1 cellular context compared by ENCODE assay signal in genomic region chr20:20743511-20744169, GRCh38.
A peak's percentile ranks its signal among the peaks of the same experiment; 100 is the strongest.
TF ChIP-seq lines count a peak whose summit lies in the region.

No MANE protein-coding gene starts in this region.

TF ChIP-seq in HepG2, 621 proteins besides CTCF, POLR2A, EP300 and RAD21 (continued from another document and continues in another):
- TF ChIP-seq, protein P1, sequence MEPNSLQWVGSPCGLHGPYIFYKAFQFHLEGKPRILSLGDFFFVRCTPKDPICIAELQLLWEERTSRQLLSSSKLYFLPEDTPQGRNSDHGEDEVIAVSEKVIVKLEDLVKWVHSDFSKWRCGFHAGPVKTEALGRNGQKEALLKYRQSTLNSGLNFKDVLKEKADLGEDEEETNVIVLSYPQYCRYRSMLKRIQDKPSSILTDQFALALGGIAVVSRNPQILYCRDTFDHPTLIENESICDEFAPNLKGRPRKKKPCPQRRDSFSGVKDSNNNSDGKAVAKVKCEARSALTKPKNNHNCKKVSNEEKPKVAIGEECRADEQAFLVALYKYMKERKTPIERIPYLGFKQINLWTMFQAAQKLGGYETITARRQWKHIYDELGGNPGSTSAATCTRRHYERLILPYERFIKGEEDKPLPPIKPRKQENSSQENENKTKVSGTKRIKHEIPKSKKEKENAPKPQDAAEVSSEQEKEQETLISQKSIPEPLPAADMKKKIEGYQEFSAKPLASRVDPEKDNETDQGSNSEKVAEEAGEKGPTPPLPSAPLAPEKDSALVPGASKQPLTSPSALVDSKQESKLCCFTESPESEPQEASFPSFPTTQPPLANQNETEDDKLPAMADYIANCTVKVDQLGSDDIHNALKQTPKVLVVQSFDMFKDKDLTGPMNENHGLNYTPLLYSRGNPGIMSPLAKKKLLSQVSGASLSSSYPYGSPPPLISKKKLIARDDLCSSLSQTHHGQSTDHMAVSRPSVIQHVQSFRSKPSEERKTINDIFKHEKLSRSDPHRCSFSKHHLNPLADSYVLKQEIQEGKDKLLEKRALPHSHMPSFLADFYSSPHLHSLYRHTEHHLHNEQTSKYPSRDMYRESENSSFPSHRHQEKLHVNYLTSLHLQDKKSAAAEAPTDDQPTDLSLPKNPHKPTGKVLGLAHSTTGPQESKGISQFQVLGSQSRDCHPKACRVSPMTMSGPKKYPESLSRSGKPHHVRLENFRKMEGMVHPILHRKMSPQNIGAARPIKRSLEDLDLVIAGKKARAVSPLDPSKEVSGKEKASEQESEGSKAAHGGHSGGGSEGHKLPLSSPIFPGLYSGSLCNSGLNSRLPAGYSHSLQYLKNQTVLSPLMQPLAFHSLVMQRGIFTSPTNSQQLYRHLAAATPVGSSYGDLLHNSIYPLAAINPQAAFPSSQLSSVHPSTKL (CRISPR knock-in tag; IDR thresholded peaks at IDR 0.05) = peak; percentile 51; the same call in 1 of the 2 replicates
- peak; percentile 77 for TF ChIP-seq ZBTB7B (CRISPR knock-in tag; IDR thresholded peaks at IDR 0.05)
- no peak for TF ChIP-seq ZNF746 (CRISPR knock-in tag; IDR thresholded peaks at IDR 0.05)
- TF ChIP-seq, protein P2, sequence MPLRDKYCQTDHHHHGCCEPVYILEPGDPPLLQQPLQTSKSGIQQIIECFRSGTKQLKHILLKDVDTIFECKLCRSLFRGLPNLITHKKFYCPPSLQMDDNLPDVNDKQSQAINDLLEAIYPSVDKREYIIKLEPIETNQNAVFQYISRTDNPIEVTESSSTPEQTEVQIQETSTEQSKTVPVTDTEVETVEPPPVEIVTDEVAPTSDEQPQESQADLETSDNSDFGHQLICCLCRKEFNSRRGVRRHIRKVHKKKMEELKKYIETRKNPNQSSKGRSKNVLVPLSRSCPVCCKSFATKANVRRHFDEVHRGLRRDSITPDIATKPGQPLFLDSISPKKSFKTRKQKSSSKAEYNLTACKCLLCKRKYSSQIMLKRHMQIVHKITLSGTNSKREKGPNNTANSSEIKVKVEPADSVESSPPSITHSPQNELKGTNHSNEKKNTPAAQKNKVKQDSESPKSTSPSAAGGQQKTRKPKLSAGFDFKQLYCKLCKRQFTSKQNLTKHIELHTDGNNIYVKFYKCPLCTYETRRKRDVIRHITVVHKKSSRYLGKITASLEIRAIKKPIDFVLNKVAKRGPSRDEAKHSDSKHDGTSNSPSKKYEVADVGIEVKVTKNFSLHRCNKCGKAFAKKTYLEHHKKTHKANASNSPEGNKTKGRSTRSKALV (CRISPR knock-in tag; IDR thresholded peaks at IDR 0.05) = 0 out of 2 replicates have a peak, but pooled peaks have one; percentile 44
- TF ChIP-seq HIVEP1 (CRISPR knock-in tag; IDR thresholded peaks at IDR 0.05) = 0 out of 2 replicates have a peak, but pooled peaks have one; percentile 26
- TF ChIP-seq TARDBP (CRISPR knock-in tag; IDR thresholded peaks at IDR 0.05) = peak; percentile 66
- TF ChIP-seq KLF16 (CRISPR knock-in tag; IDR thresholded peaks at IDR 0.05) = no peak
- TF ChIP-seq ZNF556 (CRISPR knock-in tag; IDR thresholded peaks at IDR 0.05; ENCODE audit: borderline replicate concordance) = peak; percentile 59; the same call in 1 of the 2 replicates
- TF ChIP-seq KAT8 (CRISPR knock-in tag; IDR thresholded peaks at IDR 0.05) = 0 out of 2 replicates have a peak, but pooled peaks have one; percentile 17
- TF ChIP-seq ZNF224 (CRISPR knock-in tag; IDR thresholded peaks at IDR 0.05) = 0 out of 2 replicates have a peak, but pooled peaks have one; percentile 30
- TF ChIP-seq ZNF563 (CRISPR knock-in tag; IDR thresholded peaks at IDR 0.05) = 0 out of 2 replicates have a peak, but pooled peaks have one; percentile 51
- TF ChIP-seq GLI4 (CRISPR knock-in tag; IDR thresholded peaks at IDR 0.05; ENCODE audit: borderline replicate concordance) = 0 out of 2 replicates have a peak, but pooled peaks have one; percentile 31
- TF ChIP-seq SP4 (CRISPR knock-in tag; IDR thresholded peaks at IDR 0.05) = peak; percentile 27; the same call in 1 of the 2 replicates
- TF ChIP-seq ZNF570 (CRISPR knock-in tag; IDR thresholded peaks at IDR 0.05; ENCODE audit: borderline replicate concordance) = no peak
- TF ChIP-seq ZNF83 (CRISPR knock-in tag; IDR thresholded peaks at IDR 0.05; ENCODE audit: borderline replicate concordance) = peak; percentile 50; the same call in 1 of the 2 replicates
- peak; percentile 51 for TF ChIP-seq ZFY (CRISPR knock-in tag; IDR thresholded peaks at IDR 0.05)
- no peak for TF ChIP-seq ZNF773 (CRISPR knock-in tag; IDR thresholded peaks at IDR 0.05; ENCODE audit: borderline replicate concordance)
- TF ChIP-seq, protein P3, sequence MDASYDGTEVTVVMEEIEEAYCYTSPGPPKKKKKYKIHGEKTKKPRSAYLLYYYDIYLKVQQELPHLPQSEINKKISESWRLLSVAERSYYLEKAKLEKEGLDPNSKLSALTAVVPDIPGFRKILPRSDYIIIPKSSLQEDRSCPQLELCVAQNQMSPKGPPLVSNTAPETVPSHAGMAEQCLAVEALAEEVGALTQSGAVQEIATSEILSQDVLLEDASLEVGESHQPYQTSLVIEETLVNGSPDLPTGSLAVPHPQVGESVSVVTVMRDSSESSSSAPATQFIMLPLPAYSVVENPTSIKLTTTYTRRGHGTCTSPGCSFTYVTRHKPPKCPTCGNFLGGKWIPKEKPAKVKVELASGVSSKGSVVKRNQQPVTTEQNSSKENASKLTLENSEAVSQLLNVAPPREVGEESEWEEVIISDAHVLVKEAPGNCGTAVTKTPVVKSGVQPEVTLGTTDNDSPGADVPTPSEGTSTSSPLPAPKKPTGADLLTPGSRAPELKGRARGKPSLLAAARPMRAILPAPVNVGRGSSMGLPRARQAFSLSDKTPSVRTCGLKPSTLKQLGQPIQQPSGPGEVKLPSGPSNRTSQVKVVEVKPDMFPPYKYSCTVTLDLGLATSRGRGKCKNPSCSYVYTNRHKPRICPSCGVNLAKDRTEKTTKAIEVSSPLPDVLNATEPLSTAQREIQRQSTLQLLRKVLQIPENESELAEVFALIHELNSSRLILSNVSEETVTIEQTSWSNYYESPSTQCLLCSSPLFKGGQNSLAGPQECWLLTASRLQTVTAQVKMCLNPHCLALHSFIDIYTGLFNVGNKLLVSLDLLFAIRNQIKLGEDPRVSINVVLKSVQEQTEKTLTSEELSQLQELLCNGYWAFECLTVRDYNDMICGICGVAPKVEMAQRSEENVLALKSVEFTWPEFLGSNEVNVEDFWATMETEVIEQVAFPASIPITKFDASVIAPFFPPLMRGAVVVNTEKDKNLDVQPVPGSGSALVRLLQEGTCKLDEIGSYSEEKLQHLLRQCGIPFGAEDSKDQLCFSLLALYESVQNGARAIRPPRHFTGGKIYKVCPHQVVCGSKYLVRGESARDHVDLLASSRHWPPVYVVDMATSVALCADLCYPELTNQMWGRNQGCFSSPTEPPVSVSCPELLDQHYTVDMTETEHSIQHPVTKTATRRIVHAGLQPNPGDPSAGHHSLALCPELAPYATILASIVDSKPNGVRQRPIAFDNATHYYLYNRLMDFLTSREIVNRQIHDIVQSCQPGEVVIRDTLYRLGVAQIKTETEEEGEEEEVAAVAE (CRISPR knock-in tag; IDR thresholded peaks at IDR 0.05; ENCODE audit: borderline replicate concordance) = no peak
- TF ChIP-seq TRIM24 (CRISPR knock-in tag; IDR thresholded peaks at IDR 0.05) = no peak
- no peak for TF ChIP-seq RBAK (CRISPR knock-in tag; IDR thresholded peaks at IDR 0.05)
- TF ChIP-seq FOXK1 (CRISPR knock-in tag; IDR thresholded peaks at IDR 0.05; ENCODE audit: borderline replicate concordance, low read depth) = 0 out of 2 replicates have a peak, but pooled peaks have one; percentile 11
- peak; percentile 71; the same call in 1 of the 2 replicates for TF ChIP-seq ZNF547 (CRISPR knock-in tag; IDR thresholded peaks at IDR 0.05)
- 0 out of 2 replicates have a peak, but pooled peaks have one; percentile 53 for TF ChIP-seq KAT7 (CRISPR knock-in tag; IDR thresholded peaks at IDR 0.05; ENCODE audit: borderline replicate concordance)
- TF ChIP-seq RFX3 (CRISPR knock-in tag; IDR thresholded peaks at IDR 0.05) = peak; percentile 42; the same call in 1 of the 2 replicates
- 0 out of 2 replicates have a peak, but pooled peaks have one; percentile 13 for TF ChIP-seq MEF2D (CRISPR knock-in tag; IDR thresholded peaks at IDR 0.05)
- TF ChIP-seq CEBPG (CRISPR knock-in tag; IDR thresholded peaks at IDR 0.05) = peak; percentile 31; the same call in 1 of the 2 replicates
- no peak for TF ChIP-seq CEBPZ (IDR thresholded peaks at IDR 0.05; ENCODE audit: low read length)
- TF ChIP-seq ZNF629 (CRISPR knock-in tag; conservative IDR thresholded peaks at IDR 0.05) = peak; percentile 83
- TF ChIP-seq, protein P4, sequence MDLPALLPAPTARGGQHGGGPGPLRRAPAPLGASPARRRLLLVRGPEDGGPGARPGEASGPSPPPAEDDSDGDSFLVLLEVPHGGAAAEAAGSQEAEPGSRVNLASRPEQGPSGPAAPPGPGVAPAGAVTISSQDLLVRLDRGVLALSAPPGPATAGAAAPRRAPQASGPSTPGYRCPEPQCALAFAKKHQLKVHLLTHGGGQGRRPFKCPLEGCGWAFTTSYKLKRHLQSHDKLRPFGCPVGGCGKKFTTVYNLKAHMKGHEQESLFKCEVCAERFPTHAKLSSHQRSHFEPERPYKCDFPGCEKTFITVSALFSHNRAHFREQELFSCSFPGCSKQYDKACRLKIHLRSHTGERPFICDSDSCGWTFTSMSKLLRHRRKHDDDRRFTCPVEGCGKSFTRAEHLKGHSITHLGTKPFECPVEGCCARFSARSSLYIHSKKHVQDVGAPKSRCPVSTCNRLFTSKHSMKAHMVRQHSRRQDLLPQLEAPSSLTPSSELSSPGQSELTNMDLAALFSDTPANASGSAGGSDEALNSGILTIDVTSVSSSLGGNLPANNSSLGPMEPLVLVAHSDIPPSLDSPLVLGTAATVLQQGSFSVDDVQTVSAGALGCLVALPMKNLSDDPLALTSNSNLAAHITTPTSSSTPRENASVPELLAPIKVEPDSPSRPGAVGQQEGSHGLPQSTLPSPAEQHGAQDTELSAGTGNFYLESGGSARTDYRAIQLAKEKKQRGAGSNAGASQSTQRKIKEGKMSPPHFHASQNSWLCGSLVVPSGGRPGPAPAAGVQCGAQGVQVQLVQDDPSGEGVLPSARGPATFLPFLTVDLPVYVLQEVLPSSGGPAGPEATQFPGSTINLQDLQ (CRISPR knock-in tag; IDR thresholded peaks at IDR 0.05) = no peak
- TF ChIP-seq TFDP2 (CRISPR knock-in tag; IDR thresholded peaks at IDR 0.05) = no peak
- 0 out of 2 replicates have a peak, but pooled peaks have one; percentile 16 for TF ChIP-seq SMAD9 (CRISPR knock-in tag; IDR thresholded peaks at IDR 0.05)
- TF ChIP-seq KMT2B (CRISPR knock-in tag; IDR thresholded peaks at IDR 0.05) = peak; percentile 25; the same call in 1 of the 2 replicates
- TF ChIP-seq SIN3A (IDR thresholded peaks at IDR 0.05; ENCODE audit: borderline replicate concordance, low read depth, low read length) = peak; percentile 50; the same call in 1 of the 2 replicates
- TF ChIP-seq JUND (CRISPR knock-in tag; IDR thresholded peaks at IDR 0.05) = no peak
- peak; percentile 87 for TF ChIP-seq ELF3 (CRISPR knock-in tag; IDR thresholded peaks at IDR 0.05)
- TF ChIP-seq ZBTB10 (CRISPR knock-in tag; IDR thresholded peaks at IDR 0.05; ENCODE audit: borderline replicate concordance) = no peak
- TF ChIP-seq ATM (IDR thresholded peaks at IDR 0.05; ENCODE audit: borderline replicate concordance) = no peak
- TF ChIP-seq HOXA5 (CRISPR knock-in tag; IDR thresholded peaks at IDR 0.05) = peak; percentile 54; the same call in 1 of the 2 replicates
- TF ChIP-seq ZNF724P (CRISPR knock-in tag; IDR thresholded peaks at IDR 0.05; ENCODE audit: borderline replicate concordance) = peak; percentile 51; the same call in 1 of the 2 replicates
- TF ChIP-seq PCBP2 (optimal IDR thresholded peaks at IDR 0.05; ENCODE audit: low read depth, low read length, poor library complexity, severe bottlenecking) = no peak
